In genomic region chr2:230703514-230703913, GRCh38 we compare ENCODE assay signal across 30 cellular contexts.
"Had no signal": no experiment of that assay in that cellular context is flagged by ENCODE, and none has a peak within 500 bp of the region (broad histone marks: within the 10 kb centered on the region; RNA-seq: fewer than 3 reads in every experiment).

No MANE protein-coding gene starts in this region.

- DNase-seq: naive thymus-derived CD4-positive, alpha-beta T cell; natural killer cell; nucleus accumbens; ovary; retina; right cardiac atrium; spleen; stimulated activated CD4-positive, alpha-beta T cell treated with anti-CD3 and anti-CD28 coated beads, Interleukin-12 subunit alpha, Interleukin-12 subunit beta, amount 100 ng/mL, for 4 hours; stimulated activated CD4-positive, alpha-beta T cell treated with anti-CD3 and anti-CD28 coated beads, Interleukin-1b, Interleukin-23, amount 100 ng/mL, for 48 hours; stimulated activated CD4-positive, alpha-beta T cell treated with anti-CD3 and anti-CD28 coated beads, Interleukin-4, amount 100 ng/mL, for 1 hour; stimulated activated CD4-positive, alpha-beta T cell treated with anti-CD3 and anti-CD28 coated beads, Interleukin-4, amount 100 ng/mL, for 4 hours; stimulated activated CD8-positive, alpha-beta memory T cell treated with anti-CD3 and anti-CD28 coated beads, Interleukin-4, amount 100 ng/mL, for 48 hours; stimulated activated naive CD4-positive, alpha-beta T cell; stimulated activated naive CD8-positive, alpha-beta T cell treated with anti-CD3 and anti-CD28 coated beads, Interleukin-15, amount 100 ng/mL, for 72 hours; stimulated activated naive CD8-positive, alpha-beta T cell treated with anti-CD3 and anti-CD28 coated beads, Interleukin-15, Interleukin-2, amounts not matched to agents 100 U/mL and 50 U/mL, for 24 hours; substantia nigra; testis; tibial artery; transverse colon; upper lobe of right lung; uterus had no signal

- H3K36me3 ChIP-seq: neural progenitor cell, neutrophil, ovary, prostate gland, spleen, suprapubic skin, tibial artery, transverse colon, upper lobe of right lung, uterus had no signal

- H3K27ac ChIP-seq: neural progenitor cell, neutrophil, ovary, parathyroid adenoma, prostate gland, skin epidermis, spleen, suprapubic skin, testis, tibial artery, transverse colon, upper lobe of right lung, uterus had no signal

- H2AFZ ChIP-seq: neural progenitor cell, parathyroid adenoma had no signal

- H3K4me2 ChIP-seq: neural progenitor cell, smooth muscle cell had no signal

- H3K9me3 ChIP-seq: neutrophil, ovary, prostate gland, suprapubic skin, testis, transverse colon, upper lobe of right lung had no signal

- ATAC-seq: naive thymus-derived CD4-positive, alpha-beta T cell; natural killer cell; right cardiac atrium; sciatic nerve; stimulated activated memory B cell treated with anti-CD40 and anti-IgM and Interleukin-4, amounts not matched to agents 10 μg/mL and 1 μg/mL and 100 μg/mL, for 72 hours; stimulated activated naive CD8-positive, alpha-beta T cell treated with anti-CD3 and anti-CD28 coated beads, Interleukin-15, amount 100 ng/mL, for 72 hours; stimulated activated naive CD8-positive, alpha-beta T cell treated with anti-CD3 and anti-CD28 coated beads, Interleukin-15, Interleukin-2, amounts not matched to agents 100 U/mL and 50 U/mL, for 24 hours; upper lobe of right lung had no signal

- H3K79me2 ChIP-seq: parathyroid adenoma had no signal

- H3K4me1 ChIP-seq: neural progenitor cell, parathyroid adenoma, prostate gland, testis, tibial artery, uterus had no signal

- H3K27me3 ChIP-seq: neural progenitor cell, neutrophil, ovary, spleen, suprapubic skin, testis, tibial artery, transverse colon, upper lobe of right lung, uterus had no signal

- H3K4me3 ChIP-seq: neural progenitor cell, ovary, prostate gland, skin epidermis, smooth muscle cell, spleen, suprapubic skin, testis, tibial artery, transverse colon, upper lobe of right lung, uterus had no signal

- H3K9ac ChIP-seq: neural progenitor cell, parathyroid adenoma had no signal
